ENCODE assay signal across 9 cellular contexts in the genomic region with DNA sequence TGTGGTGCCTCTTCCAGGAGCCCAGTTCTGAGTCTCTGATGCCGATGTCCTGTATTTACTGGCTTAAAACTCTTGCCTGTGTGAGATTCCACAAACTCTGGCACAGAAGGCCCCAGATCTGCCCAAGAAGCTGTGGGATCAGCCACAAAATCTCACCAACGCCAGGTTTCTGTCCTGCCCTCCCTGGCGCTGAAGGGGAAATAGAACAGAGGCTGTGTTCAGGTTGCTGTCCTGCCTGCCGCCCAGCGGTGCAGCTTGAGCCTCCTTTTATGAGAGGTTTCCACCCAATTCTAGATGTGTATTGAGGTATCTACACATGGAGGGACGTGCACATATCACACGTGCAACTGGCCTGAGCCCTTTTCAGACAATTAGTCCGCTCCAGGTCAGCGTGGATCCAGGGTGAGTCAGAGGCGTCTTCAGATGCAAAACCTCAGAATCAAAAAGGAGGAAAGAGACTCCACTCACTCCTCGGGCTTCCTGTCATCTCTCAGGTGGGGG. TPM values are rescaled to one million over a fixed set of nuclear protein-coding genes. Genes with fewer than 3 reads are reported as not detected.
DNase-seq lines count a peak whose midpoint lies in the region; ATAC-seq, FAIRE-seq and TF ChIP-seq lines count a peak whose summit lies in the region.
"Had no signal": no experiment of that assay in that cellular context is flagged by ENCODE, and none has a peak within 500 bp of the region (broad histone marks: within the 10 kb centered on the region; RNA-seq: fewer than 3 reads in every experiment).

No MANE protein-coding gene starts in this region.

- peaks cover 36% of the 10 kb centered on the region for H3K4me1 ChIP-seq in astrocyte (ENCODE audit: insufficient read depth, low read length)
- peaks cover 51% of the 10 kb centered on the region for H3K4me1 ChIP-seq in mesenchymal stem cell (ENCODE audit: control insufficient read depth, insufficient read depth, low read depth, low read length)

- FAIRE-seq in astrocyte (lab: Jason Lieb, UNC), result peak; percentile 59

- peaks cover 38% of the 10 kb centered on the region for H4K20me1 ChIP-seq in astrocyte (ENCODE audit: insufficient read depth, low read length)

- peak overlapping the region; percentile 4 to 59 for H2BK12ac ChIP-seq in mesenchymal stem cell (ENCODE audit: low read length in 2 of 2)

- H3K36me3 Mint-ChIP-seq in astrocyte (ENCODE audit: low read depth, unreplicated experiment), result peaks cover 6% of the 10 kb centered on the region

- H3K4ac ChIP-seq in mesenchymal stem cell (ENCODE audit: low read depth in 1 of 2, low read length in 2 of 2), result peak overlapping the region in 1 of 2 experiments; percentile 74

- H3K4me3 Mint-ChIP-seq in astrocyte (ENCODE audit: unreplicated experiment), result peak overlapping the region; percentile 72

- H3K9me3 Mint-ChIP-seq in astrocyte (ENCODE audit: unreplicated experiment), result no peaks in the 10 kb centered on the region

- H3K27me3 ChIP-seq in astrocyte (ENCODE audit: insufficient read depth, low read length), result no peaks in the 10 kb centered on the region
- H3K27me3 ChIP-seq in mesenchymal stem cell (ENCODE audit: control insufficient read depth in 1 of 2, insufficient read depth in 1 of 2, low read length in 2 of 2), result no peaks in the 10 kb centered on the region

- H3K79me2 ChIP-seq in astrocyte (ENCODE audit: insufficient read depth, low read length), result peaks cover 46% of the 10 kb centered on the region

- peak overlapping the region; percentile 75 for H2BK5ac ChIP-seq in mesenchymal stem cell (ENCODE audit: low read depth, low read length, poor library complexity, severe bottlenecking)

- H3K9ac ChIP-seq in astrocyte (ENCODE audit: low read length) (peak overlapping the region; percentile 62), mesenchymal stem cell (ENCODE audit: low read length) (peak overlapping the region; percentile 99)

- H3K14ac ChIP-seq in mesenchymal stem cell (ENCODE audit: low read length in 2 of 2), result no peak overlapping the region

- H2BK15ac ChIP-seq in mesenchymal stem cell (ENCODE audit: low read depth, poor library complexity, severe bottlenecking), result no peak overlapping the region

- H3K36me3 ChIP-seq in astrocyte (ENCODE audit: insufficient read depth, low read length), result peaks cover 3% of the 10 kb centered on the region
- peaks cover 20 to 30% of the 10 kb centered on the region in 2 experiments for H3K36me3 ChIP-seq in mesenchymal stem cell (ENCODE audit: control insufficient read depth in 1 of 2, insufficient read depth in 2 of 2, low read depth in 1 of 2, low read length in 2 of 2)

- no peak overlapping the region for H3K23ac ChIP-seq in mesenchymal stem cell (ENCODE audit: low read length in 2 of 2)

- ATAC-seq in GM21529 (IDR thresholded peaks at IDR 0.05; ENCODE audit: unreplicated experiment) (no peak), HG03095 (IDR thresholded peaks at IDR 0.05; ENCODE audit: unreplicated experiment) (no peak)

- H2AFZ ChIP-seq in astrocyte (ENCODE audit: low read depth, low read length) (no peak overlapping the region), mesenchymal stem cell (ENCODE audit: low read depth, low read length) (no peak overlapping the region)

- H3K4me2 ChIP-seq in astrocyte (ENCODE audit: low read length) (peak overlapping the region; percentile 93), mesenchymal stem cell (ENCODE audit: low read length, poor library complexity, severe bottlenecking) (peak overlapping the region; percentile 24)

- peaks cover 14% of the 10 kb centered on the region for H3K79me1 ChIP-seq in mesenchymal stem cell (replicated peaks; ENCODE audit: low read length, poor library complexity, severe bottlenecking)

- TF ChIP-seq CTCF in astrocyte (IDR thresholded peaks at IDR 0.05; ENCODE audit: insufficient read depth, low read depth, low read length), result no peak

- peak; percentile 81 for DNase-seq in A172 (ENCODE audit: low spot score)
- peak; percentile 83 for DNase-seq in HT1080 (ENCODE audit: low read depth)
- DNase-seq in astrocyte (ENCODE audit: low read depth), result peak; percentile 62
- peak; percentile 67 for DNase-seq in mesenchymal stem cell
- no peak for DNase-seq in NCI-H146 treated with DMSO at 0.1 percent for 48 hours (lab: John Stamatoyannopoulos, UW; ENCODE audit: unreplicated experiment)
- no peak for DNase-seq in H4 (ENCODE audit: low spot score)
- DNase-seq: amniotic stem cell had no signal

- H4K8ac ChIP-seq in mesenchymal stem cell (ENCODE audit: low read length), result peak overlapping the region; percentile 0

- no peak overlapping the region for H2BK120ac ChIP-seq in mesenchymal stem cell (ENCODE audit: low read depth, low read length)

- peak overlapping the region; percentile 96 for H3K27ac Mint-ChIP-seq in astrocyte (ENCODE audit: unreplicated experiment)

- no peaks in the 10 kb centered on the region for H3K9me3 ChIP-seq in astrocyte (ENCODE audit: insufficient read depth, low read depth, low read length)
- H3K9me3 ChIP-seq in mesenchymal stem cell (ENCODE audit: control insufficient read depth, low read length), result no peaks in the 10 kb centered on the region

- no peaks in the 10 kb centered on the region for H3K27me3 Mint-ChIP-seq in astrocyte (ENCODE audit: low read depth, unreplicated experiment)

- H4K91ac ChIP-seq in mesenchymal stem cell (ENCODE audit: low read length), result no peak overlapping the region

- H3K27ac ChIP-seq in astrocyte (ENCODE audit: low read depth, low read length) (peak overlapping the region; percentile 100), mesenchymal stem cell (ENCODE audit: low read length, poor library complexity, severe bottlenecking) (peak overlapping the region; percentile 95)

- H3K4me3 ChIP-seq in astrocyte (ENCODE audit: insufficient read depth, low read depth, low read length) (peak overlapping the region; percentile 19), mesenchymal stem cell (ENCODE audit: insufficient read depth in 1 of 2, low read depth in 1 of 2, low read length in 2 of 2) (peak overlapping the region in 1 of 2 experiments; percentile 79)

- H3K4me1 Mint-ChIP-seq in astrocyte (ENCODE audit: low read depth, unreplicated experiment), result peaks cover 41% of the 10 kb centered on the region

- H2AK5ac ChIP-seq in mesenchymal stem cell (ENCODE audit: low read length, severe bottlenecking), result peak overlapping the region; percentile 78

- H3K18ac ChIP-seq in mesenchymal stem cell (ENCODE audit: low read depth in 1 of 2, low read length in 2 of 2), result peak overlapping the region; percentile 61 to 72

- 32% methylated on average over 11 of the region's 11 CpGs for WGBS in mesenchymal stem cell

RNA-seq across cellular contexts. Expression of a gene that starts 2.2 kb away (rescaled TPM):
- total RNA-seq in A172 (2014; rRNA removed; shearing (Covaris generic)), result 17.1 and 17.9 TPM in 2 replicates
- 23.6 and 27.9 TPM in 2 replicates for total RNA-seq in HT1080 (2014; rRNA removed; shearing (Covaris generic))
- polyA plus RNA-seq in HT1080 (2015; cell fraction: cytosol; rRNA removed), result 12.6 and 14.6 TPM in 2 replicates
- 27.2 and 38.0 TPM in 2 replicates for polyA plus RNA-seq in HT1080 (2015; cell fraction: nucleus; rRNA removed)
- 16.1 and 18.4 TPM in 2 replicates for total RNA-seq in astrocyte
- 13.4 TPM for polyA plus RNA-seq in mesenchymal stem cell (2013, experiment 1 of 2)
- 15.6 TPM for polyA plus RNA-seq in mesenchymal stem cell (2013, experiment 2 of 2)
- total RNA-seq in H4 (2014; rRNA removed; shearing (Covaris generic)), result 15.8 and 16.4 TPM in 2 replicates

RNA-seq across cellular contexts. Expression of a gene that starts 2.8 kb away (rescaled TPM):
- 12.8 and 20.2 TPM in 2 replicates for total RNA-seq in A172 (2014; rRNA removed; shearing (Covaris generic))
- 64.5 and 75.0 TPM in 2 replicates for total RNA-seq in HT1080 (2014; rRNA removed; shearing (Covaris generic))
- 43.7 and 56.2 TPM in 2 replicates for polyA plus RNA-seq in HT1080 (2015; cell fraction: cytosol; rRNA removed)
- polyA plus RNA-seq in HT1080 (2015; cell fraction: nucleus; rRNA removed), result 37.9 and 38.8 TPM in 2 replicates
- total RNA-seq in astrocyte, result 44.1 and 48.9 TPM in 2 replicates
- polyA plus RNA-seq in mesenchymal stem cell (2013, experiment 1 of 2), result 21.2 TPM
- polyA plus RNA-seq in mesenchymal stem cell (2013, experiment 2 of 2), result 20.6 TPM
- 24.9 and 29.9 TPM in 2 replicates for total RNA-seq in H4 (2014; rRNA removed; shearing (Covaris generic))

RNA-seq across cellular contexts. Expression of a gene that starts 8.2 kb away (rescaled TPM):
- total RNA-seq in A172 (2014; rRNA removed; shearing (Covaris generic)), result 64.9 and 108 TPM in 2 replicates
- 38.3 and 42.6 TPM in 2 replicates for total RNA-seq in HT1080 (2014; rRNA removed; shearing (Covaris generic))
- 35.4 and 36.6 TPM in 2 replicates for polyA plus RNA-seq in HT1080 (2015; cell fraction: cytosol; rRNA removed)
- 192 and 196 TPM in 2 replicates for polyA plus RNA-seq in HT1080 (2015; cell fraction: nucleus; rRNA removed)
- 103 and 129 TPM in 2 replicates for total RNA-seq in astrocyte
- polyA plus RNA-seq in mesenchymal stem cell (2013, experiment 1 of 2), result 16.2 TPM
- polyA plus RNA-seq in mesenchymal stem cell (2013, experiment 2 of 2), result 17.4 TPM
- 0.12 TPM in 1 of 2 replicates, not detected in the other for total RNA-seq in H4 (2014; rRNA removed; shearing (Covaris generic))

RNA-seq across cellular contexts. Expression of a gene that starts 49.4 kb away (rescaled TPM):
- total RNA-seq in A172 (2014; rRNA removed; shearing (Covaris generic)), result 417 and 483 TPM in 2 replicates
- total RNA-seq in HT1080 (2014; rRNA removed; shearing (Covaris generic)), result 235 and 266 TPM in 2 replicates
- 177 and 178 TPM in 2 replicates for polyA plus RNA-seq in HT1080 (2015; cell fraction: cytosol; rRNA removed)
- 140 and 151 TPM in 2 replicates for polyA plus RNA-seq in HT1080 (2015; cell fraction: nucleus; rRNA removed)
- 150 and 155 TPM in 2 replicates for total RNA-seq in astrocyte
- 215 TPM for polyA plus RNA-seq in mesenchymal stem cell (2013, experiment 1 of 2)
- 211 TPM for polyA plus RNA-seq in mesenchymal stem cell (2013, experiment 2 of 2)
- total RNA-seq in H4 (2014; rRNA removed; shearing (Covaris generic)), result 600 and 603 TPM in 2 replicates

Comparison
In these comparisons a context has a peak if more than half of its experiments do, and no peak if none do; other contexts are left out.
1. DNase-seq: peak in A172 (single experiment), HT1080 (single experiment), astrocyte (single experiment) and mesenchymal stem cell (single experiment); none in NCI-H146 treated with DMSO at 0.1 percent for 48 hours (single experiment) and H4 (single experiment).
2. RNA of a gene that starts 8.2 kb away (total RNA-seq): 103 to 129 TPM in astrocyte, 64.9 to 108 TPM in A172 and 38.3 to 42.6 TPM in HT1080; 0.12 TPM in H4; every median in the first group is over 10 times any median in the second.